In the genomic region with DNA sequence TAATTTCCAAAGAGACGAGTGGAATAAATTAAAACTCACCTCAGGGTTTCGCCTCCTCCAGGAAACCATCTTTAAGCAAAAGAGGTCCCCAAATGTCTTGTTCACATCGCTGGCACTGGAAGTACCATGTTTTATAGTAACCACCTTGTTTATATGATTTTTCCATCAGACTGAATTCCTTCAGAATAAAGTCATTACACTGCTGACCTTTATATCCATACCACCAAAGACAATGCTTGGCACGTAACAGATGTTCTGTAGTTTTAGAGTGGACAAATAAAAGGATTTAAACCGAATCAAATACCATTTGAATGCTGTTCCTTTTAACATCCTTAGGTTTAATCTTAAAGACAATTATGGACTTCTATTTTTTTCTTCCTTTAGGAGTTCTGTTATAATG, we compare ENCODE assay signal across 21 cellular contexts.
"Had no signal": no experiment of that assay in that cellular context is flagged by ENCODE, and none has a peak within 500 bp of the region (broad histone marks: within the 10 kb centered on the region; RNA-seq: fewer than 3 reads in every experiment).

No MANE protein-coding gene starts in this region.

- H3K4me3 ChIP-seq: breast epithelium, right atrium auricular region, skin epidermis, tibial artery, uterus had no signal

- H3K27me3 Mint-ChIP-seq: activated naive CD8-positive, alpha-beta T cell treated with anti-CD3 and anti-CD28 coated beads for 36 hours; stimulated activated naive B cell treated with anti-CD40 and anti-IgM and Interleukin-4, amounts not matched to agents 10 μg/mL and 1 μg/mL and 100 μg/mL, for 72 hours had no signal

- H3K4me1 Mint-ChIP-seq: natural killer cell; stimulated activated naive B cell treated with anti-CD40 and anti-IgM and Interleukin-4, amounts not matched to agents 10 μg/mL and 1 μg/mL and 100 μg/mL, for 72 hours had no signal

- H3K4me3 Mint-ChIP-seq: activated naive CD8-positive, alpha-beta T cell treated with anti-CD3 and anti-CD28 coated beads for 36 hours; activated T-cell treated with anti-CD3 and anti-CD28 coated beads, Interleukin-2, amount 50 U/mL, for 72 hours; natural killer cell; stimulated activated naive B cell treated with anti-CD40 and anti-IgM and Interleukin-4, amounts not matched to agents 10 μg/mL and 1 μg/mL and 100 μg/mL, for 72 hours; WTC11 had no signal

- H3K36me3 Mint-ChIP-seq: stimulated activated naive B cell treated with anti-CD40 and anti-IgM and Interleukin-4, amounts not matched to agents 10 μg/mL and 1 μg/mL and 100 μg/mL, for 72 hours; WTC11 had no signal

- ATAC-seq: activated T-cell treated with anti-CD3 and anti-CD28 coated beads, Interleukin-2, amount 50 U/mL, for 72 hours; left ventricle myocardium superior; natural killer cell; stimulated activated naive B cell treated with anti-CD40 and anti-IgM and Interleukin-4, amounts not matched to agents 10 μg/mL and 1 μg/mL and 100 μg/mL, for 72 hours; WTC11 had no signal

- DNase-seq: activated CD4-positive, alpha-beta T cell treated with anti-CD3 and anti-CD28 coated beads for 48 hours; activated CD8-positive, alpha-beta memory T cell treated with anti-CD3 and anti-CD28 coated beads, Interleukin-2, amount 50 U/mL, for 48 hours; activated naive CD8-positive, alpha-beta T cell treated with anti-CD3 and anti-CD28 coated beads for 36 hours; activated T-cell treated with anti-CD3 and anti-CD28 coated beads, Interleukin-2, amount 50 U/mL, for 72 hours; anterior cingulate cortex; foreskin melanocyte; kidney glomerular epithelial cell; left ventricle myocardium superior; mesenchymal stem cell; natural killer cell; posterior cingulate gyrus; stimulated activated CD4-positive, alpha-beta T cell treated with anti-CD3 and anti-CD28 coated beads, Interleukin-15, amount 100 ng/mL, for 24 hours; stimulated activated CD4-positive, alpha-beta T cell treated with anti-CD3 and anti-CD28 coated beads, Interleukin-4, amount 100 ng/mL, for 1 hour; stimulated activated naive B cell treated with anti-CD40 and anti-IgM and Interleukin-4, amounts not matched to agents 10 μg/mL and 1 μg/mL and 100 μg/mL, for 72 hours; T-helper 2 cell; tibial artery; uterus had no signal

- H3K9me3 Mint-ChIP-seq: activated naive CD8-positive, alpha-beta T cell treated with anti-CD3 and anti-CD28 coated beads for 36 hours; activated T-cell treated with anti-CD3 and anti-CD28 coated beads, Interleukin-2, amount 50 U/mL, for 72 hours; natural killer cell; stimulated activated naive B cell treated with anti-CD40 and anti-IgM and Interleukin-4, amounts not matched to agents 10 μg/mL and 1 μg/mL and 100 μg/mL, for 72 hours; WTC11 had no signal

- H3K27ac Mint-ChIP-seq: activated naive CD8-positive, alpha-beta T cell treated with anti-CD3 and anti-CD28 coated beads for 36 hours; activated T-cell treated with anti-CD3 and anti-CD28 coated beads, Interleukin-2, amount 50 U/mL, for 72 hours; natural killer cell; stimulated activated naive B cell treated with anti-CD40 and anti-IgM and Interleukin-4, amounts not matched to agents 10 μg/mL and 1 μg/mL and 100 μg/mL, for 72 hours; WTC11 had no signal
